Comparison of ENCODE assay signal across 5 cellular contexts in genomic region chr17:38266571-38266970, GRCh38. TPM values are rescaled to one million over a fixed set of nuclear protein-coding genes. Genes with fewer than 3 reads are reported as not detected.
DNase-seq lines count a peak whose midpoint lies in the region; ATAC-seq and TF ChIP-seq lines count a peak whose summit lies in the region.
"Not testable (repeated sequence)": the region's sequence is repeated elsewhere in the genome, so short reads cannot be mapped to it uniquely, and the experiment has no call there.

No MANE protein-coding gene starts in this region.

- intact Hi-C loops in upper lobe of right lung (cut with DNase I): not testable (repeated sequence)

- not testable (repeated sequence) for H3K36me3 Mint-ChIP-seq in osteocyte (ENCODE audit: unreplicated experiment)

- H3K9me3 ChIP-seq in upper lobe of right lung: not testable (repeated sequence)

- not testable (repeated sequence) for H3K4me1 Mint-ChIP-seq in osteocyte (ENCODE audit: unreplicated experiment)

- not testable (repeated sequence) for H3K27me3 ChIP-seq in upper lobe of right lung

- H3K27ac Mint-ChIP-seq in osteocyte (ENCODE audit: unreplicated experiment): not testable (repeated sequence)

- not testable (repeated sequence) for H3K36me3 ChIP-seq in upper lobe of right lung

- peak; percentile 13 for DNase-seq in activated CD8-positive, alpha-beta memory T cell treated with anti-CD3 and anti-CD28 coated beads for 24 hours
- DNase-seq in islet precursor cell (peak; percentile 30), mesenteric fat pad (ENCODE audit: low spot score) (peak; percentile 33), osteocyte (ENCODE audit: extremely low spot score, unreplicated experiment) (peak; percentile 40), upper lobe of right lung (peak; percentile 27)

- not testable (repeated sequence) for H3K9me3 Mint-ChIP-seq in osteocyte (ENCODE audit: unreplicated experiment)

- H3K4me3 Mint-ChIP-seq in osteocyte (ENCODE audit: unreplicated experiment): not testable (repeated sequence)

- not testable (repeated sequence) for H3K4me3 ChIP-seq in upper lobe of right lung

- not testable (repeated sequence) for H3K4me1 ChIP-seq in upper lobe of right lung

- not testable (repeated sequence) for ATAC-seq in upper lobe of right lung

- H3K27ac ChIP-seq in upper lobe of right lung: not testable (repeated sequence)

- TF ChIP-seq CTCF in osteocyte (IDR thresholded peaks at IDR 0.05); upper lobe of right lung (IDR thresholded peaks at IDR 0.05): not testable (repeated sequence)

- not testable (repeated sequence) for H3K27me3 Mint-ChIP-seq in osteocyte (ENCODE audit: unreplicated experiment)

RNA-seq across cellular contexts. Expression of gene MRPL45, which starts 30.4 kb away (rescaled TPM):
- total RNA-seq in mesenteric fat pad: 21.7 TPM
- 38.2 and 40.2 TPM in 2 replicates for total RNA-seq in osteocyte
- total RNA-seq in upper lobe of right lung: 25.7 TPM
